ENCODE assay signal across 9 cellular contexts in genomic region chr9:2116073-2116472, GRCh38.
A peak's percentile ranks its signal among the peaks of the same experiment; 100 is the strongest.
DNase-seq lines count a peak whose midpoint lies in the region; ATAC-seq and TF ChIP-seq lines count a peak whose summit lies in the region.
"Had no signal": no experiment of that assay in that cellular context is flagged by ENCODE, and none has a peak within 500 bp of the region (broad histone marks: within the 10 kb centered on the region; RNA-seq: fewer than 3 reads in every experiment).

No MANE protein-coding gene starts in this region.

- no peaks in the 10 kb centered on the region for H3K36me3 ChIP-seq in mesendoderm (ENCODE audit: control insufficient read depth, insufficient read depth, low read length)

- H4K8ac ChIP-seq in mesendoderm (ENCODE audit: low read depth, low read length): no peak overlapping the region

- no CpG with 5 or more reads among the region's 3 CpGs for WGBS in mesendoderm (ENCODE audit: extremely low coverage, insufficient coverage, low lambda C conversion rate)

- ATAC-seq in HG03342 (IDR thresholded peaks at IDR 0.05; ENCODE audit: unreplicated experiment): no peak
- ATAC-seq in stimulated activated effector memory CD8-positive, alpha-beta T cell treated with anti-CD3 and anti-CD28 coated beads, Interleukin-12 subunit alpha, Interleukin-12 subunit beta, amount 100 ng/mL, for 72 hours: no peak
- ATAC-seq: body of pancreas had no signal

- no peak overlapping the region for H2BK5ac ChIP-seq in mesendoderm (ENCODE audit: low read length)

- H3K27me3 ChIP-seq in mesendoderm (ENCODE audit: insufficient read depth, low read length, poor library complexity): no peaks in the 10 kb centered on the region
- H3K27me3 ChIP-seq: body of pancreas had no signal

- H3K4me2 ChIP-seq in mesendoderm (ENCODE audit: low read length): no peak overlapping the region

- no peak overlapping the region for H3K4ac ChIP-seq in mesendoderm (ENCODE audit: low read depth, low read length)

- H2BK120ac ChIP-seq in mesendoderm (ENCODE audit: low read depth, low read length): no peak overlapping the region

- H3K18ac ChIP-seq in mesendoderm (ENCODE audit: low read length): no peak overlapping the region

- no peaks in the 10 kb centered on the region for H3K79me1 ChIP-seq in mesendoderm (ENCODE audit: low read length)

- no peak overlapping the region for H2AK5ac ChIP-seq in mesendoderm (ENCODE audit: low read length)

- no peaks in the 10 kb centered on the region for H3K27me3 Mint-ChIP-seq in brain

- no peak overlapping the region for H2BK15ac ChIP-seq in mesendoderm (replicated peaks; ENCODE audit: low read depth)

- H3K4me1 ChIP-seq in mesendoderm (ENCODE audit: control insufficient read depth, low read depth, low read length): no peaks in the 10 kb centered on the region
- H3K4me1 ChIP-seq: body of pancreas had no signal

- H3K9me3 Mint-ChIP-seq in brain: no peaks in the 10 kb centered on the region
- H3K9me3 Mint-ChIP-seq in stimulated activated effector memory CD8-positive, alpha-beta T cell treated with anti-CD3 and anti-CD28 coated beads, Interleukin-12 subunit alpha, Interleukin-12 subunit beta, amount 100 ng/mL, for 72 hours: no peaks in the 10 kb centered on the region

- H3K79me2 ChIP-seq in mesendoderm (ENCODE audit: control insufficient read depth, insufficient read depth, low read length): no peaks in the 10 kb centered on the region

- H3K4me3 ChIP-seq in mesendoderm (ENCODE audit: low read length): no peak overlapping the region
- H3K4me3 ChIP-seq: body of pancreas had no signal

- no peak overlapping the region for H3K4me3 Mint-ChIP-seq in brain
- H3K4me3 Mint-ChIP-seq in stimulated activated effector memory CD8-positive, alpha-beta T cell treated with anti-CD3 and anti-CD28 coated beads, Interleukin-12 subunit alpha, Interleukin-12 subunit beta, amount 100 ng/mL, for 72 hours: no peak overlapping the region

- no peak overlapping the region for H3K27ac ChIP-seq in mesendoderm (ENCODE audit: low read depth, low read length)
- H3K27ac ChIP-seq: body of pancreas had no signal

- H3K56ac ChIP-seq in mesendoderm (ENCODE audit: low read length): no peak overlapping the region

- H3K4me1 Mint-ChIP-seq in brain: no peaks in the 10 kb centered on the region
- no peaks in the 10 kb centered on the region for H3K4me1 Mint-ChIP-seq in stimulated activated effector memory CD8-positive, alpha-beta T cell treated with anti-CD3 and anti-CD28 coated beads, Interleukin-12 subunit alpha, Interleukin-12 subunit beta, amount 100 ng/mL, for 72 hours

- peaks cover 87% of the 10 kb centered on the region for H3K36me3 Mint-ChIP-seq in brain
- peaks cover 100% of the 10 kb centered on the region for H3K36me3 Mint-ChIP-seq in stimulated activated effector memory CD8-positive, alpha-beta T cell treated with anti-CD3 and anti-CD28 coated beads, Interleukin-12 subunit alpha, Interleukin-12 subunit beta, amount 100 ng/mL, for 72 hours

- no peak overlapping the region for H4K5ac ChIP-seq in mesendoderm (ENCODE audit: low read length)

- no peak overlapping the region for H3K23ac ChIP-seq in mesendoderm (ENCODE audit: low read length)

- TF ChIP-seq CTCF in brain (conservative IDR thresholded peaks at IDR 0.05): peak; percentile 16 to 44

- peak; percentile 47 for DNase-seq in ELF-1 (ENCODE audit: low read depth, low spot score)
- peak; percentile 14 for DNase-seq in HuH-7 (ENCODE audit: low spot score)
- DNase-seq in mesendoderm: peak; percentile 67
- DNase-seq in COR-L47 (lab: John Stamatoyannopoulos, UW): no peak
- no peak for DNase-seq in stimulated activated effector memory CD8-positive, alpha-beta T cell treated with anti-CD3 and anti-CD28 coated beads, Interleukin-12 subunit alpha, Interleukin-12 subunit beta, amount 100 ng/mL, for 72 hours (ENCODE audit: low spot score in 2 of 2)
- DNase-seq in ureter (ENCODE audit: low spot score): no peak

- H3K9ac ChIP-seq in mesendoderm (ENCODE audit: low read length): no peak overlapping the region

- no peak overlapping the region for H3K27ac Mint-ChIP-seq in brain
- H3K27ac Mint-ChIP-seq in stimulated activated effector memory CD8-positive, alpha-beta T cell treated with anti-CD3 and anti-CD28 coated beads, Interleukin-12 subunit alpha, Interleukin-12 subunit beta, amount 100 ng/mL, for 72 hours: no peak overlapping the region

Comparison
In these comparisons a context has a peak if more than half of its experiments do, and no peak if none do; other contexts are left out.
1. DNase-seq: peak in ELF-1 (single experiment), HuH-7 (single experiment) and mesendoderm (single experiment); none in COR-L47 (single experiment), stimulated activated effector memory CD8-positive, alpha-beta T cell treated with anti-CD3 and anti-CD28 coated beads, Interleukin-12 subunit alpha, Interleukin-12 subunit beta, amount 100 ng/mL, for 72 hours (0 of 2) and ureter (single experiment).